In the genomic region with DNA sequence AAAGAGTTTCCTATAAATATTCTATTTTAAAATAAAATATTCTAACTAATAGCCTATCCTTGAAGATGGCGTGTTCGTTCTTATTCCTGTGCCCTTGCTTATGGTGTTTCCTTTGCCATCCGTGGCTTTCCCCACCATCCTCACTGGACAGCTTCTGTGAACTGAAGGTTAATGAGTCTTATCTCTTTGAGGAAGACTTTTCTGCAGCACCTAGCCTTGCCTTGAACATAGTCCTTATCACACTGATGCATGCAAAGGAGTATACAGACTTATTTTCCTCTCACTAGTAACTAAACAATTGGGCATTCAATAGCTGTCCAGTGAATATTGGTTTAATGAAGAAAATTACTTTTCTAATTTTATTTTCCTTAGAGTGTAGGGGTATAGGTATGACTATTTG, we compare ENCODE assay signal across 18 cellular contexts.
DNase-seq lines count a peak whose midpoint lies in the region; ATAC-seq, FAIRE-seq and TF ChIP-seq lines count a peak whose summit lies in the region.
"Had no signal": no experiment of that assay in that cellular context is flagged by ENCODE, and none has a peak within 500 bp of the region (broad histone marks: within the 10 kb centered on the region; RNA-seq: fewer than 3 reads in every experiment).

No MANE protein-coding gene starts in this region.

- peaks cover 26% of the 10 kb centered on the region for H3K36me3 Mint-ChIP-seq in neural progenitor cell
- H3K36me3 Mint-ChIP-seq: CD8-positive, alpha-beta memory T cell had no signal

- peaks cover 6% of the 10 kb centered on the region; the same call in 2 of the 3 replicates for H3K79me2 ChIP-seq in K562 (ENCODE audit: control insufficient read depth, insufficient read depth, low read length)
- H3K79me2 ChIP-seq in neural progenitor cell (ENCODE audit: low read depth): peaks cover 91% of the 10 kb centered on the region

- no peak overlapping the region for H3K27ac Mint-ChIP-seq in neural progenitor cell
- H3K27ac Mint-ChIP-seq: B cell; CD8-positive, alpha-beta memory T cell had no signal

- no peaks in the 10 kb centered on the region for H3K4me1 Mint-ChIP-seq in neural progenitor cell
- H3K4me1 Mint-ChIP-seq: B cell; CD8-positive, alpha-beta memory T cell had no signal

- H3F3A ChIP-seq in neural progenitor cell (ENCODE audit: low read depth): no peaks in the 10 kb centered on the region

- no peaks in the 10 kb centered on the region for H3K27me3 Mint-ChIP-seq in neural progenitor cell (ENCODE audit: insufficient read depth, low read depth)
- H3K27me3 Mint-ChIP-seq: B cell; CD8-positive, alpha-beta memory T cell had no signal

- H3K9ac ChIP-seq in K562 (ENCODE audit: insufficient read depth in 1 of 2, low read depth in 2 of 2, low read length in 2 of 2) (no peak overlapping the region), neural progenitor cell (no peak overlapping the region)
- H3K9ac ChIP-seq: BLaER1 treated with 17β-estradiol and CSF1 and Interleukin-3, amounts not matched to agents 10 nM and 100 nM; GM23248 had no signal

- no TSS peak for BruUV-seq in K562 (replicated peaks; lab: Mats Ljungman, UMichigan)

- H4K20me1 ChIP-seq in K562 (replicated peaks; ENCODE audit: control insufficient read depth, insufficient read depth, low read length) (no peaks in the 10 kb centered on the region; the same call in 1 of the 2 replicates), neural progenitor cell (ENCODE audit: low read depth) (no peaks in the 10 kb centered on the region)
- H4K20me1 ChIP-seq: BLaER1 treated with 17β-estradiol and CSF1 and Interleukin-3, amounts not matched to agents 10 nM and 100 nM had no signal

- WGBS in K562 (ENCODE audit: insufficient coverage, low coverage, missing lambda C conversion rate): 36% methylated on average over 3 of the region's 3 CpGs

- H3K4me2 ChIP-seq in K562 (ENCODE audit: insufficient read depth, low read length) (no peak overlapping the region), neural progenitor cell (no peak overlapping the region)
- H3K4me2 ChIP-seq: BLaER1 treated with 17β-estradiol and CSF1 and Interleukin-3, amounts not matched to agents 10 nM and 100 nM had no signal

- H3K4me1 ChIP-seq in K562 (replicated peaks in 1 of 2; ENCODE audit: control insufficient read depth in 2 of 2, insufficient read depth in 2 of 2, low read length in 2 of 2) (peaks cover 0 to 2% of the 10 kb centered on the region in 2 experiments; a peak in 1 of 5 replicates), neural progenitor cell (peaks cover 6% of the 10 kb centered on the region)
- H3K4me1 ChIP-seq: BLaER1 treated with 17β-estradiol and CSF1 and Interleukin-3, amounts not matched to agents 10 nM and 100 nM had no signal

- no peaks in the 10 kb centered on the region for H3K9me1 ChIP-seq in K562 (ENCODE audit: control insufficient read depth, insufficient read depth, low read length)

- H3K27me3 ChIP-seq in K562 (ENCODE audit: control insufficient read depth in 2 of 2, insufficient read depth in 2 of 2, low read length in 2 of 2) (no peaks in the 10 kb centered on the region), neural progenitor cell (no peaks in the 10 kb centered on the region)
- H3K27me3 ChIP-seq: BLaER1 treated with 17β-estradiol and CSF1 and Interleukin-3, amounts not matched to agents 10 nM and 100 nM had no signal

- TF ChIP-seq EP300 in K562 (IDR thresholded peaks at IDR 0.05; ENCODE audit: low read length): no peak

- no peak for TF ChIP-seq RAD21 in K562 (CRISPR knock-in tag; conservative IDR thresholded peaks at IDR 0.05 in 1 of 2, IDR thresholded peaks at IDR 0.05 in 1 of 2)

- H3K9me3 ChIP-seq in K562 (replicated peaks; ENCODE audit: control insufficient read depth, insufficient read depth, low read depth, low read length) (no peaks in the 10 kb centered on the region; the same call in 1 of the 2 replicates), neural progenitor cell (ENCODE audit: low read depth) (no peaks in the 10 kb centered on the region)

- FAIRE-seq in K562 (lab: Jason Lieb, UNC): no peak
- no peak for FAIRE-seq in GM12891 (lab: Jason Lieb, UNC)
- FAIRE-seq: D721Med, G401.6, GM12892 had no signal

- H3K4me3 ChIP-seq in K562 (no peak overlapping the region), neural progenitor cell (no peak overlapping the region)
- H3K4me3 ChIP-seq: BLaER1 treated with 17β-estradiol and CSF1 and Interleukin-3, amounts not matched to agents 10 nM and 100 nM; GM23248 had no signal

- 0 out of 3 replicates have a peak, but pooled peaks cover 1% of the 10 kb centered on the region for H3K36me3 ChIP-seq in K562 (ENCODE audit: control insufficient read depth, insufficient read depth, low read length)
- H3K36me3 ChIP-seq in neural progenitor cell: peaks cover 14% of the 10 kb centered on the region
- H3K36me3 ChIP-seq: BLaER1 treated with 17β-estradiol and CSF1 and Interleukin-3, amounts not matched to agents 10 nM and 100 nM had no signal

- no peak for TF ChIP-seq POLR2A in K562 (conservative IDR thresholded peaks at IDR 0.05)
- no peak for TF ChIP-seq POLR2A in GM12891 (IDR thresholded peaks at IDR 0.05; ENCODE audit: low read depth, low read length)

- in situ Hi-C loops in K562 (cut with MboI): no loop called here

- TF ChIP-seq CTCF in K562 (IDR thresholded peaks at IDR 0.05 in 2 of 3, conservative IDR thresholded peaks at IDR 0.05 in 1 of 3; ENCODE audit: insufficient read depth in 2 of 3, low read depth in 1 of 3, low read length in 3 of 3) (no peak), neural progenitor cell (IDR thresholded peaks at IDR 0.05) (no peak)

- H3K27ac ChIP-seq in K562 (ENCODE audit: extremely low read depth, low read depth, low read length): no peak overlapping the region
- H3K27ac ChIP-seq in neural progenitor cell: peak overlapping the region; percentile 33
- H3K27ac ChIP-seq: BLaER1 treated with 17β-estradiol and CSF1 and Interleukin-3, amounts not matched to agents 10 nM and 100 nM; GM23248 had no signal

- intact Hi-C loops in K562 (cut with micrococcal nuclease): no loop called here

- no peak overlapping the region for H2AFZ ChIP-seq in K562 (ENCODE audit: low read depth, low read length)
- no peak overlapping the region for H2AFZ ChIP-seq in neural progenitor cell (replicated peaks)
- H2AFZ ChIP-seq: GM23248 had no signal

- H3K9me3 Mint-ChIP-seq in neural progenitor cell: peaks cover 23% of the 10 kb centered on the region

- CTCF ChIA-PET in K562 (lab: Yijun Ruan, JAX; ENCODE audit: low intra/inter-chr PET ratio): no interaction called here

- DNase-seq in NCI-H146 (lab: John Stamatoyannopoulos, UW): peak; percentile 21
- no peak for DNase-seq in NCI-H146 treated with DMSO at 0.1 percent for 48 hours (lab: John Stamatoyannopoulos, UW; ENCODE audit: unreplicated experiment)
- DNase-seq in NCI-H69 (lab: John Stamatoyannopoulos, UW): peak; percentile 57
- peak in 2 of 4 experiments; percentile 5 to 25 for DNase-seq in K562 (ENCODE audit: extremely low read depth in 1 of 4, low spot score in 3 of 4)
- no peak for DNase-seq in neural progenitor cell (ENCODE audit: low spot score)
- no peak for DNase-seq in GM12891 (ENCODE audit: insufficient read length, low spot score)
- DNase-seq in left lobe of liver (ENCODE audit: low spot score): no peak
- DNase-seq in NCI-H748 (lab: John Stamatoyannopoulos, UW; ENCODE audit: unreplicated experiment): no peak
- DNase-seq: 8988T; CD8-positive, alpha-beta memory T cell; COR-L47; GM23248; H7 had no signal

- POLR2A ChIA-PET in K562 (lab: Yijun Ruan, JAX): no interaction called here

- no peak overlapping the region for H3K4me3 Mint-ChIP-seq in neural progenitor cell
- H3K4me3 Mint-ChIP-seq: B cell; CD8-positive, alpha-beta memory T cell had no signal

- ATAC-seq in K562 (peak; percentile 78), left lobe of liver (no peak)

TF ChIP-seq in K562, 482 proteins besides CTCF, POLR2A, EP300 and RAD21 (continues in another document):
- TF ChIP-seq CREM (IDR thresholded peaks at IDR 0.05; ENCODE audit: low read depth) (no peak), NCOA1 (IDR thresholded peaks at IDR 0.05; ENCODE audit: low read depth) (no peak), ZNF263 (CRISPR knock-in tag; IDR thresholded peaks at IDR 0.05; ENCODE audit: borderline replicate concordance) (no peak), MBD1 (CRISPR knock-in tag; IDR thresholded peaks at IDR 0.05) (no peak)

TF ChIP-seq in GM12891, 5 proteins besides CTCF, POLR2A, EP300 and RAD21:
- TF ChIP-seq PAX5 (IDR thresholded peaks at IDR 0.05; ENCODE audit: insufficient read depth, low read length, severe bottlenecking): no peak
- TF ChIP-seq POLR2AphosphoS5 (IDR thresholded peaks at IDR 0.05; ENCODE audit: low read depth, low read length): no peak
- TF ChIP-seq TAF1 (IDR thresholded peaks at IDR 0.05; ENCODE audit: low read depth, low read length): no peak
- no peak for TF ChIP-seq SPI1 (IDR thresholded peaks at IDR 0.05; ENCODE audit: low read depth, low read length)
- TF ChIP-seq POU2F2 (IDR thresholded peaks at IDR 0.05; ENCODE audit: low read depth, low read length): no peak
TF ChIP-seq in GM12891: peak in this region for 0.

Comparison
In these comparisons a context has a peak if more than half of its experiments do, and no peak if none do; other contexts are left out.
1. DNase-seq: peak in NCI-H146 (single experiment) and NCI-H69 (single experiment); none in NCI-H146 treated with DMSO at 0.1 percent for 48 hours (single experiment), neural progenitor cell (single experiment), GM12891 (single experiment), left lobe of liver (single experiment) and NCI-H748 (single experiment).